Comparison of ENCODE assay signal across 13 cellular contexts in genomic region chr13:98496966-98497365, GRCh38.
DNase-seq lines count a peak whose midpoint lies in the region; TF ChIP-seq lines count a peak whose summit lies in the region.
"Had no signal": no experiment of that assay in that cellular context is flagged by ENCODE, and none has a peak within 500 bp of the region (broad histone marks: within the 10 kb centered on the region; RNA-seq: fewer than 3 reads in every experiment).

No MANE protein-coding gene starts in this region.

- H3K36me3 ChIP-seq in PC-9 (ENCODE audit: low read depth) (peaks cover 11% of the 10 kb centered on the region; the same call in 1 of the 2 replicates), BE2C (no peaks in the 10 kb centered on the region)

- no peaks in the 10 kb centered on the region; the same call in none of the 2 replicates for H4K20me1 ChIP-seq in PC-9 (ENCODE audit: insufficient read depth)

- peaks cover 7% of the 10 kb centered on the region; the same call in 1 of the 2 replicates for H3K4me1 ChIP-seq in PC-9 (replicated peaks; ENCODE audit: insufficient read depth)
- peaks cover 22% of the 10 kb centered on the region for H3K4me1 ChIP-seq in BE2C

- intact Hi-C loops in CD14-positive monocyte (cut with micrococcal nuclease) (no loop called here), PC-9 (cut with micrococcal nuclease; ENCODE audit: unreplicated experiment) (no loop called here)

- H3K27me3 ChIP-seq in PC-9 (ENCODE audit: insufficient read depth, low read depth): no peaks in the 10 kb centered on the region
- no peaks in the 10 kb centered on the region for H3K27me3 ChIP-seq in BE2C

- no TSS peak for BruUV-seq in PC-9 (replicated peaks; lab: Mats Ljungman, UMichigan)

- H3K9me3 Mint-ChIP-seq in CD14-positive monocyte (no peaks in the 10 kb centered on the region), glutamatergic neuron (ENCODE audit: unreplicated experiment) (peaks cover 8% of the 10 kb centered on the region)
- H3K9me3 Mint-ChIP-seq: naive B cell had no signal

- H3K36me3 Mint-ChIP-seq in CD14-positive monocyte (peaks cover 42 to 47% of the 10 kb centered on the region in 2 donors), glutamatergic neuron (ENCODE audit: unreplicated experiment) (no peaks in the 10 kb centered on the region)
- H3K36me3 Mint-ChIP-seq: naive B cell had no signal

- CTCF ChIA-PET in PC-9 (lab: Charles Lee): no interaction called here

- peaks cover 40% of the 10 kb centered on the region for H3F3A ChIP-seq in PC-9 (ENCODE audit: insufficient read depth, low read depth)

- no peaks in the 10 kb centered on the region for H3K9me2 ChIP-seq in PC-9 (ENCODE audit: insufficient read depth)

- DNase-seq in CD14-positive monocyte (ENCODE audit: low spot score): no peak
- DNase-seq in PC-9: no peak
- no peak for DNase-seq in glutamatergic neuron
- DNase-seq in GM19240 (ENCODE audit: insufficient read length, low spot score): no peak
- DNase-seq in NCI-H2081 treated with DMSO at 0.1 percent for 48 hours (lab: John Stamatoyannopoulos, UW): no peak
- DNase-seq in SKM-1 treated with dmso at 0.1 percent for 144 hours (lab: John Stamatoyannopoulos, UW; ENCODE audit: unreplicated experiment): no peak
- DNase-seq in BE2C: no peak
- DNase-seq: activated gamma-delta T cell; AML-193; naive B cell; NCI-H345; stimulated activated CD4-positive, alpha-beta T cell treated with anti-CD3 and anti-CD28 coated beads, Interleukin-12 subunit alpha, Interleukin-12 subunit beta, amount 100 ng/mL, for 4 hours had no signal

- peak overlapping the region in 4 of 7 donors; percentile 17 to 63 (median 46) for H3K27ac Mint-ChIP-seq in CD14-positive monocyte
- H3K27ac Mint-ChIP-seq in glutamatergic neuron (ENCODE audit: unreplicated experiment): peak overlapping the region; percentile 48

- H3K4me3 ChIP-seq in PC-9: no peak overlapping the region
- H3K4me3 ChIP-seq in skin epidermis: no peak overlapping the region
- no peak overlapping the region for H3K4me3 ChIP-seq in BE2C (ENCODE audit: low read depth, low read length)

- POLR2A ChIA-PET in PC-9 (lab: Charles Lee; ENCODE audit: unreplicated experiment): no interaction called here

- H3K4me2 ChIP-seq in PC-9: no peak overlapping the region

- H3K4me3 Mint-ChIP-seq in CD14-positive monocyte (no peak overlapping the region), glutamatergic neuron (ENCODE audit: unreplicated experiment) (peak overlapping the region; percentile 55)
- H3K4me3 Mint-ChIP-seq: naive B cell had no signal

- peak overlapping the region; percentile 30; the same call in 1 of the 2 replicates for H3K27ac ChIP-seq in PC-9
- H3K27ac ChIP-seq in skin epidermis: peak overlapping the region; percentile 0 to 84 (median 62)

- H2AFZ ChIP-seq in PC-9: no peak overlapping the region

- TF ChIP-seq CTCF in CD14-positive monocyte (IDR thresholded peaks at IDR 0.05) (no peak), PC-9 (conservative IDR thresholded peaks at IDR 0.05) (no peak), glutamatergic neuron (IDR thresholded peaks at IDR 0.05; ENCODE audit: partially characterized antibody, unreplicated experiment) (no peak), BE2C (IDR thresholded peaks at IDR 0.05; ENCODE audit: low read depth, low read length) (no peak)

- H3K27me3 Mint-ChIP-seq in CD14-positive monocyte (ENCODE audit: low read depth in 3 of 3) (no peaks in the 10 kb centered on the region), glutamatergic neuron (ENCODE audit: unreplicated experiment) (peaks cover 14% of the 10 kb centered on the region)
- H3K27me3 Mint-ChIP-seq: naive B cell had no signal

- H3K4me1 Mint-ChIP-seq in CD14-positive monocyte: peaks cover 32% of the 10 kb centered on the region
- peaks cover 58% of the 10 kb centered on the region for H3K4me1 Mint-ChIP-seq in glutamatergic neuron (ENCODE audit: low read depth, unreplicated experiment)

- peaks cover 95% of the 10 kb centered on the region for H3K79me2 ChIP-seq in PC-9 (ENCODE audit: low read depth)

- H3K9me3 ChIP-seq in PC-9 (ENCODE audit: insufficient read depth, low read depth): no peaks in the 10 kb centered on the region
- no peaks in the 10 kb centered on the region for H3K9me3 ChIP-seq in BE2C
